Comparison of ENCODE assay signal across 17 cellular contexts in genomic region chr6:69913361-69913760, GRCh38. TPM values are rescaled to one million over a fixed set of nuclear protein-coding genes. Genes with fewer than 3 reads are reported as not detected.
DNase-seq lines count a peak whose midpoint lies in the region; ATAC-seq and TF ChIP-seq lines count a peak whose summit lies in the region.
"Had no signal": no experiment of that assay in that cellular context is flagged by ENCODE, and none has a peak within 500 bp of the region (broad histone marks: within the 10 kb centered on the region; RNA-seq: fewer than 3 reads in every experiment).

No MANE protein-coding gene starts in this region.

- H3K4me1 ChIP-seq in endodermal cell (ENCODE audit: control insufficient read depth, insufficient read depth, low read length) (peaks cover 24% of the 10 kb centered on the region), neural progenitor cell (peaks cover 13% of the 10 kb centered on the region), mucosa of descending colon (ENCODE audit: low read depth) (no peaks in the 10 kb centered on the region)

- intact Hi-C loops in Right ventricle myocardium superior (cut with DNase I): no loop called here
- intact Hi-C loops in mucosa of descending colon (cut with DNase I, micrococcal nuclease): no loop called here

- H3F3A ChIP-seq in neural progenitor cell (ENCODE audit: low read depth): peaks cover 16% of the 10 kb centered on the region

- H3K4me3 Mint-ChIP-seq in endodermal cell: no peak overlapping the region
- no peak overlapping the region for H3K4me3 Mint-ChIP-seq in neural progenitor cell

- no peak overlapping the region for H3K4me3 ChIP-seq in endodermal cell (ENCODE audit: low read length)
- no peak overlapping the region for H3K4me3 ChIP-seq in neural progenitor cell
- no peak overlapping the region for H3K4me3 ChIP-seq in mucosa of descending colon
- H3K4me3 ChIP-seq: GM23248, SJSA1 had no signal

- peak overlapping the region; percentile 20 for H3K4me2 ChIP-seq in neural progenitor cell

- H3K36me3 Mint-ChIP-seq in endodermal cell (ENCODE audit: low read depth) (no peaks in the 10 kb centered on the region), neural progenitor cell (no peaks in the 10 kb centered on the region)

- no peaks in the 10 kb centered on the region for H3K9me3 Mint-ChIP-seq in endodermal cell
- H3K9me3 Mint-ChIP-seq in neural progenitor cell: no peaks in the 10 kb centered on the region

- TF ChIP-seq CTCF in endodermal cell (conservative IDR thresholded peaks at IDR 0.05): no peak
- no peak for TF ChIP-seq CTCF in neural progenitor cell (IDR thresholded peaks at IDR 0.05)
- no peak for TF ChIP-seq CTCF in mucosa of descending colon (IDR thresholded peaks at IDR 0.05)

- H4K20me1 ChIP-seq in neural progenitor cell (ENCODE audit: low read depth): peaks cover 8% of the 10 kb centered on the region

- H3K36me3 ChIP-seq in endodermal cell (ENCODE audit: control insufficient read depth, insufficient read depth, low read length) (no peaks in the 10 kb centered on the region), neural progenitor cell (no peaks in the 10 kb centered on the region), mucosa of descending colon (ENCODE audit: low read depth) (no peaks in the 10 kb centered on the region)
- H3K36me3 ChIP-seq: SJSA1 had no signal

- peaks cover 21% of the 10 kb centered on the region for H3K4me1 Mint-ChIP-seq in endodermal cell
- no peaks in the 10 kb centered on the region for H3K4me1 Mint-ChIP-seq in neural progenitor cell

- no peak overlapping the region for H2AFZ ChIP-seq in neural progenitor cell (replicated peaks)

- H3K9me3 ChIP-seq in endodermal cell (ENCODE audit: control insufficient read depth, low read length): no peaks in the 10 kb centered on the region
- no peaks in the 10 kb centered on the region for H3K9me3 ChIP-seq in neural progenitor cell (ENCODE audit: low read depth)
- no peaks in the 10 kb centered on the region for H3K9me3 ChIP-seq in mucosa of descending colon
- H3K9me3 ChIP-seq: SJSA1 had no signal

- DNase-seq in endodermal cell (no peak), neural progenitor cell (ENCODE audit: low spot score) (no peak), HuH-7.5 (ENCODE audit: low spot score) (no peak), Right ventricle myocardium superior (no peak), mucosa of descending colon (no peak), activated T-cell treated with anti-CD3 and anti-CD28 coated beads for 4 hours (no peak)
- DNase-seq: ACHN, DMS79, GM23248, IMR-90, NCI-H1417 treated with DMSO at 0.1 percent for 48 hours, NCI-H187 treated with DMSO at 0.1 percent for 48 hours, NCI-H226 had no signal

- H3K79me2 ChIP-seq in neural progenitor cell (ENCODE audit: low read depth): no peaks in the 10 kb centered on the region

- H3K9ac ChIP-seq in endodermal cell (ENCODE audit: extremely low read depth, low read length, poor library complexity, severe bottlenecking): no peak overlapping the region
- no peak overlapping the region for H3K9ac ChIP-seq in neural progenitor cell
- H3K9ac ChIP-seq: GM23248 had no signal

- ATAC-seq in HG02798 (IDR thresholded peaks at IDR 0.05; ENCODE audit: poor library complexity, unreplicated experiment): peak; percentile 38
- no peak for ATAC-seq in Right ventricle myocardium superior (ENCODE audit: poor library complexity)
- ATAC-seq in mucosa of descending colon: no peak

- no peak overlapping the region for H3K27ac ChIP-seq in endodermal cell (ENCODE audit: low read depth, low read length)
- H3K27ac ChIP-seq in neural progenitor cell: no peak overlapping the region
- H3K27ac ChIP-seq: C4-2B, GM23248, SJSA1 had no signal

- H3K27me3 ChIP-seq in endodermal cell (ENCODE audit: control insufficient read depth, insufficient read depth, low read length, poor library complexity, severe bottlenecking): no peaks in the 10 kb centered on the region
- peaks cover 9% of the 10 kb centered on the region for H3K27me3 ChIP-seq in neural progenitor cell
- H3K27me3 ChIP-seq: SJSA1 had no signal

- no peaks in the 10 kb centered on the region for H3K27me3 Mint-ChIP-seq in endodermal cell (ENCODE audit: insufficient read depth)
- no peaks in the 10 kb centered on the region for H3K27me3 Mint-ChIP-seq in neural progenitor cell (ENCODE audit: insufficient read depth, low read depth)

- peak overlapping the region; percentile 33 for H3K27ac Mint-ChIP-seq in endodermal cell
- no peak overlapping the region for H3K27ac Mint-ChIP-seq in neural progenitor cell

RNA-seq across cellular contexts. Expression of gene COL19A1, which starts 47.0 kb away (rescaled TPM):
- total RNA-seq in endodermal cell: 1 to 10 TPM; 1.4 to 1.5 TPM
- 0.18 TPM for polyA plus RNA-seq in endodermal cell (2013, experiment 1 of 2)
- polyA plus RNA-seq in endodermal cell (2013, experiment 2 of 2): 0.21 TPM
- total RNA-seq in neural progenitor cell (ENCODE audit: low replicate concordance): 0.03 TPM in 1 of 2 replicates, not detected in the other
- 2.0 TPM for total RNA-seq in Right ventricle myocardium superior
- under 1 TPM; 0.19 to 0.49 (median 0.24) TPM for total RNA-seq in mucosa of descending colon
- total RNA-seq: GM23248, M059J, SJSA1 had no signal
- polyA plus RNA-seq: GM23248, IMR-90 had no signal
